30 cellular contexts compared by ENCODE assay signal in genomic region chr14:102586420-102587119, GRCh38. TPM values are rescaled to one million over a fixed set of nuclear protein-coding genes. Genes with fewer than 3 reads are reported as not detected.
DNase-seq lines count a peak whose midpoint lies in the region; ATAC-seq and TF ChIP-seq lines count a peak whose summit lies in the region.
"Had no signal": no experiment of that assay in that cellular context is flagged by ENCODE, and none has a peak within 500 bp of the region (broad histone marks: within the 10 kb centered on the region; RNA-seq: fewer than 3 reads in every experiment).

No MANE protein-coding gene starts in this region.

- H3K18ac ChIP-seq in trophoblast cell (ENCODE audit: low read length) = no peak overlapping the region

- H3K27ac Mint-ChIP-seq in Caco-2 (ENCODE audit: unreplicated experiment) = no peak overlapping the region
- H3K27ac Mint-ChIP-seq in activated T-helper 1 cell treated with anti-CD3 and anti-CD28 coated beads, Interleukin-12 subunit alpha, Interleukin-12 subunit beta, Interleukin-2, Interleukin-4 antibody, amounts not matched to agents 30 ng/mL and 10 ng/mL and 1 ng/mL, durations not matched to agents 14 hours and 24 hours and 36 hours = peak overlapping the region; percentile 30
- H3K27ac Mint-ChIP-seq: activated CD8-positive, alpha-beta T cell treated with anti-CD3 and anti-CD28 coated beads for 36 hours; activated naive CD8-positive, alpha-beta T cell treated with anti-CD3 and anti-CD28 coated beads for 36 hours; B cell; dendritic cell treated with granulocyte-macrophage colony-stimulating factor and Interleukin-4, amounts not matched to agents 40 ng/mL and 50 ng/mL, for 4 days; progenitor cell of endocrine pancreas; stimulated activated memory B cell treated with anti-CD40 and anti-IgM and Interleukin-4, amounts not matched to agents 10 μg/mL and 1 μg/mL and 100 μg/mL, for 72 hours; T-helper 1 cell treated with Interleukin-12 subunit alpha and Interleukin-12 subunit beta and Interleukin-4 antibody, amounts not matched to agents 30 μg/mL and 1 μg/mL, for 36 hours had no signal

- peak overlapping the region; percentile 95 for H4K91ac ChIP-seq in trophoblast cell (ENCODE audit: low read depth, low read length)

- TF ChIP-seq CTCF in Caco-2 (IDR thresholded peaks at IDR 0.05; ENCODE audit: insufficient read depth in 1 of 2, low read depth in 1 of 2, low read length in 1 of 2, severe bottlenecking in 1 of 2, unreplicated experiment in 1 of 2) = no peak

- no peak overlapping the region for H3K4me3 ChIP-seq in Caco-2 (ENCODE audit: low read depth, low read length)
- no peak overlapping the region for H3K4me3 ChIP-seq in trophoblast cell (ENCODE audit: low read depth, low read length)
- H3K4me3 ChIP-seq: HAP-1, heart right ventricle, lower lobe of right lung, mucosa of descending colon, neural progenitor cell, sigmoid colon had no signal

- H3K36me3 ChIP-seq in Caco-2 (ENCODE audit: control insufficient read depth, insufficient read depth, low read length) (no peaks in the 10 kb centered on the region), trophoblast cell (ENCODE audit: control insufficient read depth in 1 of 2, insufficient read depth in 2 of 2, low read length in 2 of 2) (no peaks in the 10 kb centered on the region)
- H3K36me3 ChIP-seq: HAP-1, heart right ventricle, lower lobe of right lung, neural progenitor cell, sigmoid colon had no signal

- H3K4me1 Mint-ChIP-seq in Caco-2 (ENCODE audit: low read depth, unreplicated experiment) = peaks cover 28% of the 10 kb centered on the region
- H3K4me1 Mint-ChIP-seq in activated T-helper 1 cell treated with anti-CD3 and anti-CD28 coated beads, Interleukin-12 subunit alpha, Interleukin-12 subunit beta, Interleukin-2, Interleukin-4 antibody, amounts not matched to agents 30 ng/mL and 10 ng/mL and 1 ng/mL, durations not matched to agents 14 hours and 24 hours and 36 hours (ENCODE audit: low read depth) = no peaks in the 10 kb centered on the region

- H3K4ac ChIP-seq in trophoblast cell (ENCODE audit: low read depth, low read length) = no peak overlapping the region

- peak overlapping the region; percentile 76 for H2BK12ac ChIP-seq in trophoblast cell (ENCODE audit: low read length)

- peak overlapping the region; percentile 55 for H2BK120ac ChIP-seq in trophoblast cell (ENCODE audit: insufficient read depth, low read length, poor library complexity)

- no peaks in the 10 kb centered on the region for H3K9me3 Mint-ChIP-seq in Caco-2 (ENCODE audit: unreplicated experiment)
- no peaks in the 10 kb centered on the region for H3K9me3 Mint-ChIP-seq in activated T-helper 1 cell treated with anti-CD3 and anti-CD28 coated beads, Interleukin-12 subunit alpha, Interleukin-12 subunit beta, Interleukin-2, Interleukin-4 antibody, amounts not matched to agents 30 ng/mL and 10 ng/mL and 1 ng/mL, durations not matched to agents 14 hours and 24 hours and 36 hours
- H3K9me3 Mint-ChIP-seq: activated CD8-positive, alpha-beta T cell treated with anti-CD3 and anti-CD28 coated beads for 36 hours; activated naive CD8-positive, alpha-beta T cell treated with anti-CD3 and anti-CD28 coated beads for 36 hours; dendritic cell treated with granulocyte-macrophage colony-stimulating factor and Interleukin-4, amounts not matched to agents 40 ng/mL and 50 ng/mL, for 4 days; neural progenitor cell; stimulated activated memory B cell treated with anti-CD40 and anti-IgM and Interleukin-4, amounts not matched to agents 10 μg/mL and 1 μg/mL and 100 μg/mL, for 72 hours; T-helper 1 cell treated with Interleukin-12 subunit alpha and Interleukin-12 subunit beta and Interleukin-4 antibody, amounts not matched to agents 30 μg/mL and 1 μg/mL, for 36 hours had no signal

- H4K12ac ChIP-seq in trophoblast cell (ENCODE audit: low read depth, low read length) = no peak overlapping the region

- BruUV-seq in Caco-2 (replicated peaks; lab: Mats Ljungman, UMichigan) = no TSS peak

- POLR2A ChIA-PET in Caco-2 (lab: Charles Lee) = no interaction called here

- peak overlapping the region; percentile 36 for H2AK5ac ChIP-seq in trophoblast cell (ENCODE audit: low read length)

- CTCF ChIA-PET in Caco-2 (lab: Charles Lee) = interaction anchor here (1.4 to 2.8 kb wide), 2 partner anchors 8 to 62 kb away, joined by 9 to 18 read pairs; no protein-coding TSS in a partner anchor

- H3K27me3 ChIP-seq in Caco-2 (replicated peaks; ENCODE audit: control insufficient read depth, insufficient read depth, low read length) (no peaks in the 10 kb centered on the region), trophoblast cell (ENCODE audit: insufficient read depth, low read length) (no peaks in the 10 kb centered on the region)
- H3K27me3 ChIP-seq: foreskin keratinocyte, heart right ventricle, neural progenitor cell, sigmoid colon had no signal

- H3K36me3 Mint-ChIP-seq in Caco-2 (ENCODE audit: insufficient read depth, unreplicated experiment) = peaks cover 6% of the 10 kb centered on the region
- H3K36me3 Mint-ChIP-seq in activated T-helper 1 cell treated with anti-CD3 and anti-CD28 coated beads, Interleukin-12 subunit alpha, Interleukin-12 subunit beta, Interleukin-2, Interleukin-4 antibody, amounts not matched to agents 30 ng/mL and 10 ng/mL and 1 ng/mL, durations not matched to agents 14 hours and 24 hours and 36 hours (ENCODE audit: low read depth) = no peaks in the 10 kb centered on the region
- H3K36me3 Mint-ChIP-seq: activated naive CD8-positive, alpha-beta T cell treated with anti-CD3 and anti-CD28 coated beads for 36 hours; neural progenitor cell; stimulated activated memory B cell treated with anti-CD40 and anti-IgM and Interleukin-4, amounts not matched to agents 10 μg/mL and 1 μg/mL and 100 μg/mL, for 72 hours had no signal

- no peak overlapping the region for H2BK5ac ChIP-seq in trophoblast cell (ENCODE audit: low read depth, low read length, poor library complexity)

- peak overlapping the region; percentile 34 for H3K4me3 Mint-ChIP-seq in Caco-2 (ENCODE audit: unreplicated experiment)
- no peak overlapping the region for H3K4me3 Mint-ChIP-seq in activated T-helper 1 cell treated with anti-CD3 and anti-CD28 coated beads, Interleukin-12 subunit alpha, Interleukin-12 subunit beta, Interleukin-2, Interleukin-4 antibody, amounts not matched to agents 30 ng/mL and 10 ng/mL and 1 ng/mL, durations not matched to agents 14 hours and 24 hours and 36 hours
- H3K4me3 Mint-ChIP-seq: activated CD8-positive, alpha-beta T cell treated with anti-CD3 and anti-CD28 coated beads for 36 hours; activated naive CD8-positive, alpha-beta T cell treated with anti-CD3 and anti-CD28 coated beads for 36 hours; B cell; dendritic cell treated with granulocyte-macrophage colony-stimulating factor and Interleukin-4, amounts not matched to agents 40 ng/mL and 50 ng/mL, for 4 days; neural progenitor cell; stimulated activated memory B cell treated with anti-CD40 and anti-IgM and Interleukin-4, amounts not matched to agents 10 μg/mL and 1 μg/mL and 100 μg/mL, for 72 hours; T-helper 1 cell treated with Interleukin-12 subunit alpha and Interleukin-12 subunit beta and Interleukin-4 antibody, amounts not matched to agents 30 μg/mL and 1 μg/mL, for 36 hours had no signal

- H3K4me1 ChIP-seq in Caco-2 = peaks cover 50% of the 10 kb centered on the region
- H3K4me1 ChIP-seq in trophoblast cell (ENCODE audit: control insufficient read depth in 1 of 2, insufficient read depth in 2 of 2, low read length in 2 of 2) = peaks cover 40 to 50% of the 10 kb centered on the region in 2 experiments

- no peak overlapping the region for H3K9ac ChIP-seq in trophoblast cell (ENCODE audit: low read length)
- H3K9ac ChIP-seq: neural progenitor cell, SK-N-SH had no signal

- DNase-seq in Caco-2 (no peak), fibroblast of peridontal ligament (ENCODE audit: extremely low read depth) (peak; percentile 89), trophoblast cell (peak in 1 of 2 donors; percentile 66), putamen (ENCODE audit: low spot score) (no peak), NCI-H1105 (lab: John Stamatoyannopoulos, UW) (no peak)
- no peak for DNase-seq in activated T-helper 1 cell treated with anti-CD3 and anti-CD28 coated beads, Interleukin-12 subunit alpha, Interleukin-12 subunit beta, Interleukin-2, Interleukin-4 antibody, amounts not matched to agents 30 ng/mL and 10 ng/mL and 1 ng/mL, durations not matched to agents 14 hours and 24 hours and 36 hours (ENCODE audit: low spot score)
- DNase-seq: activated CD8-positive, alpha-beta T cell treated with anti-CD3 and anti-CD28 coated beads for 36 hours; activated effector memory CD4-positive, alpha-beta T cell treated with Interleukin-2 at 50 U/mL for 16 hours; activated naive CD8-positive, alpha-beta T cell treated with anti-CD3 and anti-CD28 coated beads for 36 hours; caudate nucleus; DMS53; foreskin keratinocyte; heart right ventricle; kidney glomerular epithelial cell; mucosa of descending colon; NCI-H146; NCI-H2107; sigmoid colon; SK-N-SH; stimulated activated CD4-positive, alpha-beta T cell treated with anti-CD3 and anti-CD28 coated beads, Interleukin-4, amount 100 ng/mL, for 4 hours had no signal

- H3K14ac ChIP-seq in trophoblast cell (ENCODE audit: low read length) = peak overlapping the region; percentile 36

- H2AFZ ChIP-seq in trophoblast cell (ENCODE audit: insufficient read depth, low read length, poor library complexity) = no peak overlapping the region
- H2AFZ ChIP-seq: neural progenitor cell had no signal

- H4K8ac ChIP-seq in trophoblast cell (ENCODE audit: low read depth, low read length) = peak overlapping the region; percentile 28

- H3K9me3 ChIP-seq in Caco-2 = no peaks in the 10 kb centered on the region
- H3K9me3 ChIP-seq in trophoblast cell (ENCODE audit: insufficient read depth, low read depth, low read length) = no peaks in the 10 kb centered on the region
- H3K9me3 ChIP-seq: HAP-1, heart right ventricle, lower lobe of right lung, mucosa of descending colon, sigmoid colon, SK-N-SH had no signal

- no peak overlapping the region for H3K4me2 ChIP-seq in trophoblast cell (ENCODE audit: low read length)
- H3K4me2 ChIP-seq: neural progenitor cell, SK-N-SH had no signal

- ATAC-seq in HG02588 (IDR thresholded peaks at IDR 0.05; ENCODE audit: unreplicated experiment) = no peak
- ATAC-seq: activated CD4-positive, CD25-positive, alpha-beta regulatory T cell treated with anti-CD3 and anti-CD28 coated beads, Interleukin-2, amount 50 U/mL, for 24 hours; activated CD8-positive, alpha-beta T cell treated with anti-CD3 and anti-CD28 coated beads for 36 hours; foreskin keratinocyte; heart right ventricle; stimulated activated memory B cell treated with anti-CD40 and anti-IgM and Interleukin-4, amounts not matched to agents 10 μg/mL and 1 μg/mL and 100 μg/mL, for 72 hours had no signal

- H3K23ac ChIP-seq in trophoblast cell (ENCODE audit: low read length) = no peak overlapping the region

- intact Hi-C loops in Caco-2 (cut with micrococcal nuclease; ENCODE audit: unreplicated experiment) = no loop called here
- intact Hi-C loops in activated T-helper 1 cell treated with anti-CD3 and anti-CD28 coated beads, Interleukin-12 subunit alpha, Interleukin-12 subunit beta, Interleukin-2, Interleukin-4 antibody, amounts not matched to agents 30 ng/mL and 10 ng/mL and 1 ng/mL, durations not matched to agents 14 hours and 24 hours and 36 hours (cut with micrococcal nuclease) = no loop called here

- no CpG with 5 or more reads among the region's 6 CpGs for WGBS in trophoblast cell (ENCODE audit: extremely low coverage, insufficient coverage, insufficient read length)

- H3K27me3 Mint-ChIP-seq in Caco-2 (ENCODE audit: insufficient read depth, unreplicated experiment) = no peaks in the 10 kb centered on the region
- peaks cover 6% of the 10 kb centered on the region for H3K27me3 Mint-ChIP-seq in activated T-helper 1 cell treated with anti-CD3 and anti-CD28 coated beads, Interleukin-12 subunit alpha, Interleukin-12 subunit beta, Interleukin-2, Interleukin-4 antibody, amounts not matched to agents 30 ng/mL and 10 ng/mL and 1 ng/mL, durations not matched to agents 14 hours and 24 hours and 36 hours (ENCODE audit: insufficient read depth)
- H3K27me3 Mint-ChIP-seq: activated CD8-positive, alpha-beta T cell treated with anti-CD3 and anti-CD28 coated beads for 36 hours; activated naive CD8-positive, alpha-beta T cell treated with anti-CD3 and anti-CD28 coated beads for 36 hours; B cell; progenitor cell of endocrine pancreas had no signal

- peak overlapping the region; percentile 23 for H3K27ac ChIP-seq in trophoblast cell (ENCODE audit: low read depth, low read length)
- H3K27ac ChIP-seq: foreskin keratinocyte, heart right ventricle, lower lobe of right lung, sigmoid colon had no signal

- peaks cover 57% of the 10 kb centered on the region for H3K79me1 ChIP-seq in trophoblast cell (ENCODE audit: low read length)

- H3K79me2 ChIP-seq in trophoblast cell (ENCODE audit: control insufficient read depth, insufficient read depth, low read length, poor library complexity) = peaks cover 18% of the 10 kb centered on the region

RNA-seq across cellular contexts. Expression of gene RCOR1, which starts 5.9 kb away (rescaled TPM):
- 31.0 and 33.6 TPM in 2 replicates for total RNA-seq in Caco-2 (2022)
- 23.9 and 25.2 TPM in 2 replicates for total RNA-seq in activated T-helper 1 cell treated with anti-CD3 and anti-CD28 coated beads, Interleukin-12 subunit alpha, Interleukin-12 subunit beta, Interleukin-2, Interleukin-4 antibody, amounts not matched to agents 30 ng/mL and 10 ng/mL and 1 ng/mL, durations not matched to agents 14 hours and 24 hours and 36 hours
- polyA plus RNA-seq in trophoblast cell (2013) = 39.7 and 41.7 TPM in 2 replicates
